In genomic region chr17:59844884-59845594, GRCh38 we compare ENCODE assay signal across 9 cellular contexts. TPM values are rescaled to one million over a fixed set of nuclear protein-coding genes. Genes with fewer than 3 reads are reported as not detected.
A peak's percentile ranks its signal among the peaks of the same experiment; 100 is the strongest.
DNase-seq lines count a peak whose midpoint lies in the region; ATAC-seq, FAIRE-seq and TF ChIP-seq lines count a peak whose summit lies in the region.
"Had no signal": no experiment of that assay in that cellular context is flagged by ENCODE, and none has a peak within 500 bp of the region (broad histone marks: within the 10 kb centered on the region; RNA-seq: fewer than 3 reads in every experiment).

No MANE protein-coding gene starts in this region.

- no peaks in the 10 kb centered on the region for H3K27me3 Mint-ChIP-seq in CD14-positive monocyte (ENCODE audit: low read depth in 3 of 3)

- RAD21 ChIA-PET in GM12878 (lab: Charles Lee; ENCODE audit: unreplicated experiment), result interaction anchor here (1.4 to 8.4 kb wide), 4 partner anchors 15 to 92 kb away, joined by 3 to 149 read pairs (median 66); no protein-coding TSS in a partner anchor

- POLR2A ChIA-PET in GM12878 (lab: Charles Lee), result interaction anchor here (0.7 to 13.3 kb wide), 7 partner anchors 7 to 226 kb away, joined by 3 to 332 read pairs (median 5); no protein-coding TSS in a partner anchor

- TF ChIP-seq CTCF in CD14-positive monocyte (IDR thresholded peaks at IDR 0.05) (no peak), KMS-11 (conservative IDR thresholded peaks at IDR 0.05; ENCODE audit: low read depth, low read length) (no peak), GM12878 (IDR thresholded peaks at IDR 0.05 in 2 of 3, conservative IDR thresholded peaks at IDR 0.05 in 1 of 3; ENCODE audit: control insufficient read depth in 2 of 3, extremely low read depth in 1 of 3, insufficient read depth in 1 of 3, low read depth in 3 of 3, low read length in 3 of 3) (no peak)

- H3K36me3 Mint-ChIP-seq in CD14-positive monocyte, result peaks cover 20 to 29% of the 10 kb centered on the region in 2 donors

- TF ChIP-seq POLR2A in GM12878 (IDR thresholded peaks at IDR 0.05; ENCODE audit: low read depth, low read length), result no peak; the same call in 1 of the 2 replicates

- peaks cover 99% of the 10 kb centered on the region for H3K4me1 ChIP-seq in KMS-11 (ENCODE audit: low read depth, poor library complexity, severe bottlenecking)
- peaks cover 55% of the 10 kb centered on the region for H3K4me1 ChIP-seq in GM12878 (ENCODE audit: control insufficient read depth, insufficient read depth, low read length)
- peaks cover 54% of the 10 kb centered on the region for H3K4me1 ChIP-seq in mucosa of stomach (ENCODE audit: control insufficient read depth, insufficient read depth, low read length)

- no peak for TF ChIP-seq EP300 in GM12878 (IDR thresholded peaks at IDR 0.05; ENCODE audit: borderline replicate concordance in 1 of 2, control insufficient read depth in 1 of 2, low read depth in 2 of 2, low read length in 2 of 2)

- no peak for FAIRE-seq in GM12878 (lab: Jason Lieb, UNC)

- intact Hi-C loops in CD14-positive monocyte (cut with micrococcal nuclease) (loop anchor here (5.0 to 10.0 kb wide), 3 partner anchors 38 to 220 kb away; no protein-coding TSS in a partner anchor), GM12878 (cut with micrococcal nuclease; ENCODE audit: unreplicated experiment) (loop anchor here (2.0 kb wide), 1 partner anchor 92 kb away; no protein-coding TSS in a partner anchor)

- TF ChIP-seq RAD21 in GM12878 (IDR thresholded peaks at IDR 0.05; ENCODE audit: insufficient read depth, low read depth, low read length), result no peak

- H4K20me1 ChIP-seq in KMS-11 (ENCODE audit: insufficient read depth) (no peaks in the 10 kb centered on the region), GM12878 (ENCODE audit: control insufficient read depth, insufficient read depth) (no peaks in the 10 kb centered on the region)

- H3K27me3 ChIP-seq in KMS-11 (ENCODE audit: insufficient read depth, low read depth) (no peaks in the 10 kb centered on the region), GM12878 (replicated peaks in 1 of 2; ENCODE audit: control insufficient read depth in 2 of 2, insufficient read depth in 2 of 2, low read length in 1 of 2) (no peaks in the 10 kb centered on the region), mucosa of stomach (ENCODE audit: control insufficient read depth, insufficient read depth, low read length) (no peaks in the 10 kb centered on the region)

- H3K27ac Mint-ChIP-seq in CD14-positive monocyte, result peak overlapping the region; percentile 78 to 100 (median 96)

- in situ Hi-C loops in GM12878 (cut with MboI), result no loop called here

- no peak overlapping the region for H3K4me3 ChIP-seq in KMS-11 (IDR thresholded peaks at IDR 0.05; ENCODE audit: insufficient read depth, low read depth, low read length)
- H3K4me3 ChIP-seq in GM12878, result no peak overlapping the region; the same call in 1 of the 2 replicates
- H3K4me3 ChIP-seq in mucosa of stomach (ENCODE audit: low read length), result no peak overlapping the region
- H3K4me3 ChIP-seq: mucosa of descending colon had no signal

- peaks cover 90% of the 10 kb centered on the region for H3K4me1 Mint-ChIP-seq in CD14-positive monocyte

- H3K36me3 ChIP-seq in KMS-11 (ENCODE audit: insufficient read depth), result no peaks in the 10 kb centered on the region
- H3K36me3 ChIP-seq in GM12878 (ENCODE audit: control insufficient read depth in 2 of 2, insufficient read depth in 2 of 2, low read length in 1 of 2), result peaks cover 0 to 4% of the 10 kb centered on the region in 2 experiments; a peak in 2 of 4 replicates
- peaks cover 14% of the 10 kb centered on the region for H3K36me3 ChIP-seq in mucosa of stomach (ENCODE audit: control insufficient read depth, insufficient read depth, low read length)

- H3K79me2 ChIP-seq in KMS-11 (ENCODE audit: insufficient read depth, low read depth) (peaks cover 11% of the 10 kb centered on the region; the same call in 1 of the 2 replicates), GM12878 (ENCODE audit: control insufficient read depth, insufficient read depth, low read length) (peaks cover 28% of the 10 kb centered on the region)

- no TSS peak for BruUV-seq in GM12878 (replicated peaks; lab: Mats Ljungman, UMichigan)

- CTCF ChIA-PET in GM12878 (lab: Yijun Ruan, JAX), result interaction anchor here (1.1 to 2.6 kb wide), 4 partner anchors 12 to 61 kb away, joined by 3 to 12 read pairs (median 6); no protein-coding TSS in a partner anchor

- H3K9me3 ChIP-seq in GM12878 (replicated peaks; ENCODE audit: control insufficient read depth, insufficient read depth, low read length) (no peaks in the 10 kb centered on the region; the same call in 2 of the 3 replicates), mucosa of stomach (ENCODE audit: control insufficient read depth, low read length) (no peaks in the 10 kb centered on the region)
- H3K9me3 ChIP-seq: mucosa of descending colon had no signal

- ATAC-seq in GM12878, result no peak
- ATAC-seq in HG03354 (IDR thresholded peaks at IDR 0.05; ENCODE audit: poor library complexity, severe bottlenecking, unreplicated experiment), result no peak
- no peak for ATAC-seq in HG03175 (IDR thresholded peaks at IDR 0.05; ENCODE audit: unreplicated experiment)

- H3K4me3 Mint-ChIP-seq in CD14-positive monocyte, result no peak overlapping the region

- H3K4me2 ChIP-seq in KMS-11 (peak overlapping the region; percentile 92), GM12878 (ENCODE audit: control insufficient read depth, insufficient read depth) (peak overlapping the region; percentile 30)

- DNase-seq in CD14-positive monocyte (ENCODE audit: low spot score) (no peak), GM12878 (ENCODE audit: low read depth, low spot score) (no peak), NCI-H748 treated with DMSO at 0.1 percent for 48 hours (lab: John Stamatoyannopoulos, UW) (no peak), substantia nigra (lab: John Stamatoyannopoulos, UW) (no peak)

- SMC1A ChIA-PET in GM12878 (lab: Charles Lee; ENCODE audit: uncharacterized antibody, unreplicated experiment), result interaction anchor here (1.0 to 12.6 kb wide), 8 partner anchors 13 to 92 kb away, joined by 3 to 143 read pairs (median 30); no protein-coding TSS in a partner anchor

- H3K9ac ChIP-seq in KMS-11 (peak overlapping the region; percentile 63), GM12878 (ENCODE audit: control insufficient read depth, insufficient read depth, low read length) (peak overlapping the region; percentile 21; the same call in 1 of the 2 replicates), mucosa of stomach (ENCODE audit: low read length) (peak overlapping the region; percentile 34)

- 71% methylated on average over 3 of the region's 3 CpGs for whole genome bisulfite sequencing in GM12878 (ENCODE audit: insufficient coverage, insufficient replicate concordance, low lambda C conversion rate, missing lambda C conversion rate)

- H3K27ac ChIP-seq in KMS-11 (peak overlapping the region; percentile 96), GM12878 (ENCODE audit: control insufficient read depth, insufficient read depth) (peak overlapping the region; percentile 68), substantia nigra (ENCODE audit: low read depth, low read length, poor library complexity, severe bottlenecking) (no peak overlapping the region)

- H2AFZ ChIP-seq in KMS-11 (ENCODE audit: low read depth), result no peak overlapping the region
- no peak overlapping the region for H2AFZ ChIP-seq in GM12878 (ENCODE audit: control insufficient read depth, low read depth, low read length)

- peaks cover 0 to 2% (median 0%) of the 10 kb centered on the region in 7 donors for H3K9me3 Mint-ChIP-seq in CD14-positive monocyte

TF ChIP-seq in GM12878, 131 proteins besides CTCF, POLR2A, EP300 and RAD21 (continues in another document):
- TF ChIP-seq ZNF217 (IDR thresholded peaks at IDR 0.05) (no peak), PAX5 (IDR thresholded peaks at IDR 0.05; ENCODE audit: borderline replicate concordance, low read depth, low read length) (0 out of 2 replicates have a peak, but pooled peaks have one; percentile 17), MTA3 (IDR thresholded peaks at IDR 0.05; ENCODE audit: borderline replicate concordance, low read length) (0 out of 2 replicates have a peak, but pooled peaks have one; percentile 19)

RNA-seq across cellular contexts. Expression of gene TUBD1, which starts 47.7 kb away (rescaled TPM):
- polyA plus RNA-seq in CD14-positive monocyte (1 to 10 TPM; 2.9 to 7.3 TPM), GM12878 (2011; rRNA removed) (10.8 and 13.3 TPM in 2 replicates), GM12878 (2014; fragmentation: Illumina TruSeq; extraction: Trizol) (8.7 and 12.3 TPM in 2 replicates), GM12878 (2014; fragmentation: Nextera tagmentation; extraction: Ambion mirVana) (1 to 10 TPM; 5.3 to 6.6 TPM), GM12878 (2014; rRNA removed) (6.1 and 7.0 TPM in 2 replicates), GM12878 (2016; fragmentation: Nextera tagmentation; extraction: Ambion mirVana) (10 to 100 TPM in 1 of 2 experiments, 1 to 10 TPM in 1; 8.0 to 10.3 TPM)
- 37.6 and 42.5 TPM in 2 replicates for total RNA-seq in GM12878 (2013; cell fraction: nucleolus; rRNA removed)
- total RNA-seq in GM12878 (2014; rRNA removed) (9.2 and 9.4 TPM in 2 replicates), GM12878 (2014; rRNA removed; fragmentation: Illumina TruSeq; extraction: Trizol) (7.8 and 9.3 TPM in 2 replicates), GM12878 (2021) (7.7 TPM in 2 replicates)
- polyA plus RNA-seq in GM12878 (2011; ENCODE audit: low read depth), result 4.2 TPM
- 5.0 and 5.4 TPM in 2 replicates for polyA plus RNA-seq in GM12878 (2011; cell fraction: cytosol; rRNA removed)
- polyA plus RNA-seq in GM12878 (2011; cell fraction: nucleus; rRNA removed), result 3.4 and 6.8 TPM in 2 replicates
- 4.3 and 5.2 TPM in 2 replicates for polyA plus RNA-seq in GM12878 (2012)
- polyA minus RNA-seq in GM12878 (2011; rRNA and poly(A)+ RNA removed), result 12.2 and 22.7 TPM in 2 replicates
- polyA minus RNA-seq in GM12878 (2011; cell fraction: cytosol; rRNA and poly(A)+ RNA removed), result 4.5 and 5.7 TPM in 2 replicates
- 4.1 and 5.0 TPM in 2 replicates for polyA minus RNA-seq in GM12878 (2011; cell fraction: nucleus; rRNA and poly(A)+ RNA removed)

RNA-seq across cellular contexts. Expression of gene RPS6KB1, which starts 47.9 kb away (rescaled TPM):
- polyA plus RNA-seq in CD14-positive monocyte, result 10 to 100 TPM; 15.8 to 15.9 TPM
- total RNA-seq in GM12878 (2013; cell fraction: nucleolus; rRNA removed), result 89.9 and 95.4 TPM in 2 replicates
- total RNA-seq in GM12878 (2014; rRNA removed), result 24.3 and 26.3 TPM in 2 replicates
- total RNA-seq in GM12878 (2014; rRNA removed; fragmentation: Illumina TruSeq; extraction: Trizol), result 29.4 and 30.1 TPM in 2 replicates
- 32.9 and 33.2 TPM in 2 replicates for total RNA-seq in GM12878 (2021)
- 9.7 TPM for polyA plus RNA-seq in GM12878 (2011; ENCODE audit: low read depth)
- 23.6 and 31.5 TPM in 2 replicates for polyA plus RNA-seq in GM12878 (2011; rRNA removed)
- 8.9 and 9.7 TPM in 2 replicates for polyA plus RNA-seq in GM12878 (2011; cell fraction: cytosol; rRNA removed)
- polyA plus RNA-seq in GM12878 (2011; cell fraction: nucleus; rRNA removed), result 18.4 and 19.4 TPM in 2 replicates
- 10.9 and 12.6 TPM in 2 replicates for polyA plus RNA-seq in GM12878 (2012)
- 32.5 and 38.5 TPM in 2 replicates for polyA plus RNA-seq in GM12878 (2014; fragmentation: Illumina TruSeq; extraction: Trizol)
- 10 to 100 TPM in 1 of 2 experiments, 1 to 10 TPM in 1; 6.6 to 11.5 TPM for polyA plus RNA-seq in GM12878 (2014; fragmentation: Nextera tagmentation; extraction: Ambion mirVana)
- 20.4 and 24.1 TPM in 2 replicates for polyA plus RNA-seq in GM12878 (2014; rRNA removed)
- polyA plus RNA-seq in GM12878 (2016; fragmentation: Nextera tagmentation; extraction: Ambion mirVana), result 10 to 100 TPM; 27.8 to 29.5 TPM
- polyA minus RNA-seq in GM12878 (2011; rRNA and poly(A)+ RNA removed), result 21.1 and 25.3 TPM in 2 replicates
- 8.6 and 15.9 TPM in 2 replicates for polyA minus RNA-seq in GM12878 (2011; cell fraction: cytosol; rRNA and poly(A)+ RNA removed)
- polyA minus RNA-seq in GM12878 (2011; cell fraction: nucleus; rRNA and poly(A)+ RNA removed), result 19.8 and 29.3 TPM in 2 replicates
